In genomic region chr16:58236231-58236690, GRCh38 we compare ENCODE assay signal across 8 cellular contexts. TPM values are rescaled to one million over a fixed set of nuclear protein-coding genes. Genes with fewer than 3 reads are reported as not detected.
DNase-seq lines count a peak whose midpoint lies in the region; ATAC-seq, FAIRE-seq and TF ChIP-seq lines count a peak whose summit lies in the region.

No MANE protein-coding gene starts in this region.

- TF ChIP-seq RAD21 in A549 (conservative IDR thresholded peaks at IDR 0.05 in 1 of 2, IDR thresholded peaks at IDR 0.05 in 1 of 2) = no peak

- no peak for TF ChIP-seq EP300 in A549 (IDR thresholded peaks at IDR 0.05)

- ATAC-seq in A549 (peak; percentile 95 to 99), GM18517 (IDR thresholded peaks at IDR 0.05; ENCODE audit: unreplicated experiment) (peak; percentile 94), HG03039 (IDR thresholded peaks at IDR 0.05; ENCODE audit: unreplicated experiment) (peak; percentile 97)

- H3K9me3 ChIP-seq in A549 = no peaks in the 10 kb centered on the region

- peak overlapping the region in 1 of 2 experiments; percentile 42; a peak in 1 of 6 replicates for H3K27ac ChIP-seq in A549

- CTCF ChIA-PET in A549 (lab: Yijun Ruan, JAX) = no interaction called here

- 3% methylated on average over 13 of the region's 13 CpGs for WGBS in A549 (ENCODE audit: missing lambda C conversion rate)

- TF ChIP-seq POLR2A in A549 (IDR thresholded peaks at IDR 0.05; ENCODE audit: low read length) = no peak

- H3K4me3 ChIP-seq in A549 (peak overlapping the region; percentile 44), choroid plexus epithelial cell (ENCODE audit: low read depth, low read length) (peak overlapping the region; percentile 53)

- no peak for TF ChIP-seq CTCF in A549 (IDR thresholded peaks at IDR 0.05)
- no peak for TF ChIP-seq CTCF in choroid plexus epithelial cell (conservative IDR thresholded peaks at IDR 0.05; ENCODE audit: low read depth, low read length)

- H3K4me1 ChIP-seq in A549 = no peaks in the 10 kb centered on the region

- peak overlapping the region; percentile 65 for H3K4me2 ChIP-seq in A549

- no peak for FAIRE-seq in A549 (lab: Jason Lieb, UNC)

- POLR2A ChIA-PET in A549 (lab: Yijun Ruan, JAX) = no interaction called here

- DNase-seq in A549 (ENCODE audit: low read depth in 1 of 2, low spot score in 1 of 2) (peak; percentile 69 to 82), NCI-H2227 (lab: John Stamatoyannopoulos, UW; ENCODE audit: unreplicated experiment) (peak; percentile 78), choroid plexus epithelial cell (ENCODE audit: low read depth) (peak; percentile 68), left kidney (ENCODE audit: low read depth, low spot score) (peak; percentile 91)
- DNase-seq in activated CD4-positive, alpha-beta T cell treated with anti-CD3 and anti-CD28 coated beads for 1 hour = peak; percentile 48
- DNase-seq in stimulated activated CD4-positive, alpha-beta T cell treated with anti-CD3 and anti-CD28 coated beads, Interleukin-2, amount 100 ng/mL, for 4 hours (ENCODE audit: low read depth) = peak; percentile 54

TF ChIP-seq in A549, 52 proteins besides CTCF, POLR2A, EP300 and RAD21:
- TF ChIP-seq USF2 (IDR thresholded peaks at IDR 0.05) (no peak), E2F6 (IDR thresholded peaks at IDR 0.05; ENCODE audit: borderline replicate concordance, low read depth) (peak; percentile 75), RCOR1 (IDR thresholded peaks at IDR 0.05; ENCODE audit: low read depth, low read length) (no peak), MAX (IDR thresholded peaks at IDR 0.05) (peak; percentile 61)

RNA-seq across cellular contexts. Expression of gene CSNK2A2, which starts 38.4 kb away (rescaled TPM):
- polyA plus RNA-seq in A549 (2011; rRNA removed) = 47.6 and 64.3 TPM in 2 replicates
- polyA plus RNA-seq in A549 (2012; cell fraction: cytosol; rRNA removed) = 25.7 and 26.5 TPM in 2 replicates
- polyA plus RNA-seq in A549 (2012; cell fraction: nucleus; rRNA removed) = 14.6 and 21.9 TPM in 2 replicates
- polyA plus RNA-seq in A549 (2017; fragmentation: RNase III; extraction: RNeasy Plus Mini Kit Qiagen cat#74134 plus additional on column Dnase treatment) = 42.5 to 44.3 TPM (median 44.0 TPM) in 3 replicates
- 97.5 and 100.0 TPM in 2 replicates for polyA minus RNA-seq in A549 (2011; rRNA and poly(A)+ RNA removed)

RNA-seq across cellular contexts. Expression of gene PRSS54, which starts 58.6 kb away (rescaled TPM):
- polyA plus RNA-seq in A549 (2011; rRNA removed) = not detected in 2 replicates
- not detected in 2 replicates for polyA plus RNA-seq in A549 (2012; cell fraction: cytosol; rRNA removed)
- not detected in 2 replicates for polyA plus RNA-seq in A549 (2012; cell fraction: nucleus; rRNA removed)
- polyA plus RNA-seq in A549 (2017; fragmentation: RNase III; extraction: RNeasy Plus Mini Kit Qiagen cat#74134 plus additional on column Dnase treatment) = not detected in 3 replicates
- polyA minus RNA-seq in A549 (2011; rRNA and poly(A)+ RNA removed) = not detected in 2 replicates
